11 cellular contexts compared by ENCODE assay signal in the genomic region with DNA sequence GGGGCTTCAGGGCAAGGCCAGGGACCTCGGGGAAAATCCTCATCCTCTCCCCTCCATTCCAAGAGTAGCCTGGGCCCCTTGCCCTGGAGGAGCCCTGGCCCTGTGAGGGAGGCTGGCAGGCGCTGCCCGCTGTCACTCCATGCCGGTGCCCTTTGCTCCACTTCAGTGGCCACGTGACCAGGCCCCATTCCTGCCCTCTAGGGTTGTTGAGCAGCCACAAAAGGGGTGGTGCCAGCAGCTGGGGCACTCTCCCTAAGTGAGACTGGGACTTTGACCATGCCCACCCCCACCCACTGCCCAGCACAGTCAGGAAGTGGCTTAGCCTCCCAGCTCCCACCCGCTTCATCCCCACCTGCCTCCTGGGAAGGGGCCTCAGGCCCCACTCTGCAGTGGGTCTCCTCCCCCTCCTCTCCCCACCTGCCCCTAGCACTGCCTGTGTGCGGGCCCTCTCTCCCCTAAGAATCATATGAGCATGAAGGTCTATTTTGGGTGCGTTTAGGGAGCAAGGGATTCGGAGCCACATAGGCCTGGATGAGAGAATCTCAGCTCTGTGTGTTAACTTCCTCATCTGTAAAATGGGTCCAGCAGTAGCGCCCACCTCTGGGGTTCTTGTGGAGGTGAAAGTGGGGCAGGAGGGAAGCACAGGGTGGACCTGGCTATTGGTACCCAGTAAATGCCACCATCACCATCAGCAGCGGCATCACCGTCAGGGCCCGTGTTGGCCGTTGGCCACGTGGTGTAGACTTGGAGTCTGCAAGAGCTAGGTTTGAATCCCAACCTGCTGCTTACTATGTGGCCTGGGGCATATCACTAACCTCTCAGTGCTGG. TPM values are rescaled to one million over a fixed set of nuclear protein-coding genes. Genes with fewer than 3 reads are reported as not detected.
DNase-seq lines count a peak whose midpoint lies in the region; ATAC-seq, FAIRE-seq and TF ChIP-seq lines count a peak whose summit lies in the region.
"Had no signal": no experiment of that assay in that cellular context is flagged by ENCODE, and none has a peak within 500 bp of the region (broad histone marks: within the 10 kb centered on the region; RNA-seq: fewer than 3 reads in every experiment).

No MANE protein-coding gene starts in this region.

- intact Hi-C loops in lower lobe of right lung (cut with DNase I), result no loop called here
- intact Hi-C loops in activated CD8-positive, alpha-beta T cell treated with anti-CD3 and anti-CD28 coated beads for 36 hours (cut with micrococcal nuclease), result no loop called here

- no peaks in the 10 kb centered on the region for H3K9me3 Mint-ChIP-seq in activated CD8-positive, alpha-beta T cell treated with anti-CD3 and anti-CD28 coated beads for 36 hours
- H3K9me3 Mint-ChIP-seq: CD8-positive, alpha-beta memory T cell had no signal

- H3K4me3 Mint-ChIP-seq in activated CD8-positive, alpha-beta T cell treated with anti-CD3 and anti-CD28 coated beads for 36 hours, result no peak overlapping the region

- H3K4me3 ChIP-seq in duodenal mucosa (ENCODE audit: low read depth in 1 of 2, low read length in 2 of 2) (peak overlapping the region; percentile 33 to 44), lower lobe of right lung (no peak overlapping the region), stomach smooth muscle (ENCODE audit: low read length in 2 of 2) (peak overlapping the region in 1 of 2 donors; percentile 40)

- no peak overlapping the region for H3K27ac Mint-ChIP-seq in activated CD8-positive, alpha-beta T cell treated with anti-CD3 and anti-CD28 coated beads for 36 hours
- H3K27ac Mint-ChIP-seq: CD8-positive, alpha-beta memory T cell had no signal

- H3K9ac ChIP-seq in duodenal mucosa (ENCODE audit: low read depth in 1 of 2, low read length in 2 of 2) (peak overlapping the region; percentile 57 to 66), stomach smooth muscle (ENCODE audit: low read length in 2 of 2) (peak overlapping the region; percentile 49 to 58)

- ATAC-seq in lower lobe of right lung (peak; percentile 84 to 88), HG02885 (IDR thresholded peaks at IDR 0.05; ENCODE audit: poor library complexity, unreplicated experiment) (no peak), GM18868 (IDR thresholded peaks at IDR 0.05; ENCODE audit: unreplicated experiment) (no peak)
- no peak for ATAC-seq in activated CD8-positive, alpha-beta T cell treated with anti-CD3 and anti-CD28 coated beads for 36 hours

- H3K27ac ChIP-seq in duodenal mucosa (ENCODE audit: low read depth, low read length) (peak overlapping the region; percentile 87), lower lobe of right lung (peak overlapping the region; percentile 64), stomach smooth muscle (ENCODE audit: low read length) (peak overlapping the region; percentile 90)

- DNase-seq in HTR-8/SVneo (ENCODE audit: insufficient read length, low spot score) (no peak), lower lobe of right lung (peak; percentile 89), NCI-H2196 treated with DMSO at 0.1 percent for 48 hours (lab: John Stamatoyannopoulos, UW; ENCODE audit: unreplicated experiment) (no peak)
- DNase-seq in activated CD8-positive, alpha-beta T cell treated with anti-CD3 and anti-CD28 coated beads for 36 hours, result no peak
- DNase-seq: CD8-positive, alpha-beta memory T cell; central memory CD4-positive, alpha-beta T cell; stimulated activated CD4-positive, alpha-beta T cell treated with anti-CD3 and anti-CD28 coated beads, Interleukin-2, amount 100 ng/mL, for 24 hours had no signal

- H3K4me1 Mint-ChIP-seq in activated CD8-positive, alpha-beta T cell treated with anti-CD3 and anti-CD28 coated beads for 36 hours (ENCODE audit: low read depth), result peaks cover 11% of the 10 kb centered on the region

- H3K36me3 ChIP-seq in duodenal mucosa (ENCODE audit: control insufficient read depth in 1 of 2, insufficient read depth in 2 of 2, low read length in 2 of 2) (peaks cover 24 to 51% of the 10 kb centered on the region in 2 donors), lower lobe of right lung (peaks cover 62% of the 10 kb centered on the region), stomach smooth muscle (ENCODE audit: control insufficient read depth in 2 of 2, insufficient read depth in 2 of 2, low read length in 2 of 2) (peaks cover 32 to 39% of the 10 kb centered on the region in 2 donors)

- no peaks in the 10 kb centered on the region for H3K9me3 ChIP-seq in duodenal mucosa (ENCODE audit: control insufficient read depth in 1 of 2, low read length in 2 of 2)
- H3K9me3 ChIP-seq in lower lobe of right lung, result no peaks in the 10 kb centered on the region
- no peaks in the 10 kb centered on the region for H3K9me3 ChIP-seq in stomach smooth muscle (ENCODE audit: control insufficient read depth in 2 of 2, low read length in 2 of 2)

- H3K4me1 ChIP-seq in duodenal mucosa (ENCODE audit: control insufficient read depth in 1 of 2, insufficient read depth in 2 of 2, low read length in 2 of 2) (peaks cover 51 to 54% of the 10 kb centered on the region in 2 donors), lower lobe of right lung (peaks cover 17% of the 10 kb centered on the region), stomach smooth muscle (ENCODE audit: control insufficient read depth, insufficient read depth, low read length) (peaks cover 59% of the 10 kb centered on the region)

- no peak for TF ChIP-seq CTCF in lower lobe of right lung (IDR thresholded peaks at IDR 0.05)
- TF ChIP-seq CTCF in activated CD8-positive, alpha-beta T cell treated with anti-CD3 and anti-CD28 coated beads for 36 hours (IDR thresholded peaks at IDR 0.05), result no peak

- CTCF ChIA-PET in activated CD8-positive, alpha-beta T cell treated with anti-CD3 and anti-CD28 coated beads for 36 hours (lab: Charles Lee), result interaction anchor here (2.0 to 3.5 kb wide), 4 partner anchors 8 to 16 kb away, joined by 5 to 23 read pairs (median 8); no protein-coding TSS in a partner anchor

- POLR2A ChIA-PET in activated CD8-positive, alpha-beta T cell treated with anti-CD3 and anti-CD28 coated beads for 36 hours (lab: Charles Lee), result interaction anchor here (2.3 kb wide), 1 partner anchor 7 kb away, joined by 6 read pairs; the partner anchor contains the start of gene PDK2

- H3K27me3 Mint-ChIP-seq in activated CD8-positive, alpha-beta T cell treated with anti-CD3 and anti-CD28 coated beads for 36 hours, result no peaks in the 10 kb centered on the region
- H3K27me3 Mint-ChIP-seq: CD8-positive, alpha-beta memory T cell had no signal

- no peaks in the 10 kb centered on the region for H3K36me3 Mint-ChIP-seq in activated CD8-positive, alpha-beta T cell treated with anti-CD3 and anti-CD28 coated beads for 36 hours (ENCODE audit: low read depth)

- peak; percentile 31 for FAIRE-seq in HTR-8/SVneo (lab: Jason Lieb, UNC)

- H3K27me3 ChIP-seq in duodenal mucosa (ENCODE audit: control insufficient read depth in 1 of 2, insufficient read depth in 2 of 2, low read length in 2 of 2) (no peaks in the 10 kb centered on the region), lower lobe of right lung (ENCODE audit: low read depth) (no peaks in the 10 kb centered on the region), stomach smooth muscle (ENCODE audit: control insufficient read depth in 1 of 2, insufficient read depth in 2 of 2, low read length in 2 of 2) (no peaks in the 10 kb centered on the region)

RNA-seq across cellular contexts. Expression of gene PDK2, which starts 7.2 kb away (rescaled TPM):
- 35.7 TPM for total RNA-seq in lower lobe of right lung
- total RNA-seq in activated CD8-positive, alpha-beta T cell treated with anti-CD3 and anti-CD28 coated beads for 36 hours, result 1 to 10 TPM; 6.0 to 7.7 TPM

RNA-seq across cellular contexts. Expression of gene SAMD14, which starts 27.6 kb away (rescaled TPM):
- 9.2 TPM for total RNA-seq in lower lobe of right lung
- total RNA-seq in activated CD8-positive, alpha-beta T cell treated with anti-CD3 and anti-CD28 coated beads for 36 hours, result 1 to 10 TPM in 1 of 2 experiments, under 1 TPM in 1; 0.47 to 1.3 TPM

RNA-seq across cellular contexts. Expression of gene ITGA3, which starts 46.5 kb away (rescaled TPM):
- 162 TPM for total RNA-seq in lower lobe of right lung
- 1 to 10 TPM; 4.2 to 7.2 TPM for total RNA-seq in activated CD8-positive, alpha-beta T cell treated with anti-CD3 and anti-CD28 coated beads for 36 hours

RNA-seq across cellular contexts. Expression of gene PPP1R9B, which starts 48.1 kb away (rescaled TPM):
- total RNA-seq in lower lobe of right lung, result 92.6 TPM
- total RNA-seq in activated CD8-positive, alpha-beta T cell treated with anti-CD3 and anti-CD28 coated beads for 36 hours, result 10 to 100 TPM; 52.4 to 56.4 TPM

Comparison
In these comparisons a context has a peak if more than half of its experiments do, and no peak if none do; other contexts are left out.
1. ATAC-seq: peak in lower lobe of right lung (2 of 2); none in activated CD8-positive, alpha-beta T cell treated with anti-CD3 and anti-CD28 coated beads for 36 hours (single experiment), HG02885 (single experiment) and GM18868 (single experiment).
2. RNA of gene ITGA3, which starts 46.5 kb away (total RNA-seq): 162 TPM in lower lobe of right lung (single experiment); 4.2 to 7.2 TPM in activated CD8-positive, alpha-beta T cell treated with anti-CD3 and anti-CD28 coated beads for 36 hours; every median in the first group is over 10 times any median in the second.
3. Peak in every context shown above with its lines, with median percentiles within 50 percentile points of each other: H3K27ac ChIP-seq.